ENCODE assay signal across 1 cellular context in genomic region chr6:63598251-63599036, GRCh38.
TF ChIP-seq lines count a peak whose summit lies in the region.

No MANE protein-coding gene starts in this region.

TF ChIP-seq in HCT116, 20 proteins besides CTCF, POLR2A, EP300 and RAD21 (continued from another document):
- no peak for TF ChIP-seq TCF7L2 (IDR thresholded peaks at IDR 0.05; ENCODE audit: borderline replicate concordance, extremely low read depth, insufficient read depth, insufficient read length)
- no peak for TF ChIP-seq REST (IDR thresholded peaks at IDR 0.05; ENCODE audit: low read depth)
- TF ChIP-seq MAX (IDR thresholded peaks at IDR 0.05): no peak
- no peak for TF ChIP-seq ZNF274 (IDR thresholded peaks at IDR 0.05; ENCODE audit: low read depth, low read length)
